1 cellular context compared by ENCODE assay signal in genomic region chr17:59565171-59565958, GRCh38.
A peak's percentile ranks its signal among the peaks of the same experiment; 100 is the strongest.
TF ChIP-seq lines count a peak whose summit lies in the region.

A gene with protein sequence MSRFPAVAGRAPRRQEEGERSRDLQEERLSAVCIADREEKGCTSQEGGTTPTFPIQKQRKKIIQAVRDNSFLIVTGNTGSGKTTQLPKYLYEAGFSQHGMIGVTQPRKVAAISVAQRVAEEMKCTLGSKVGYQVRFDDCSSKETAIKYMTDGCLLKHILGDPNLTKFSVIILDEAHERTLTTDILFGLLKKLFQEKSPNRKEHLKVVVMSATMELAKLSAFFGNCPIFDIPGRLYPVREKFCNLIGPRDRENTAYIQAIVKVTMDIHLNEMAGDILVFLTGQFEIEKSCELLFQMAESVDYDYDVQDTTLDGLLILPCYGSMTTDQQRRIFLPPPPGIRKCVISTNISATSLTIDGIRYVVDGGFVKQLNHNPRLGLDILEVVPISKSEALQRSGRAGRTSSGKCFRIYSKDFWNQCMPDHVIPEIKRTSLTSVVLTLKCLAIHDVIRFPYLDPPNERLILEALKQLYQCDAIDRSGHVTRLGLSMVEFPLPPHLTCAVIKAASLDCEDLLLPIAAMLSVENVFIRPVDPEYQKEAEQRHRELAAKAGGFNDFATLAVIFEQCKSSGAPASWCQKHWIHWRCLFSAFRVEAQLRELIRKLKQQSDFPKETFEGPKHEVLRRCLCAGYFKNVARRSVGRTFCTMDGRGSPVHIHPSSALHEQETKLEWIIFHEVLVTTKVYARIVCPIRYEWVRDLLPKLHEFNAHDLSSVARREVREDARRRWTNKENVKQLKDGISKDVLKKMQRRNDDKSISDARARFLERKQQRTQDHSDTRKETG (plus strand): TSS chr17:59565610. CDS start chr17:59565672, 62 bp downstream.

TF ChIP-seq in GM12878, 131 proteins besides CTCF, POLR2A, EP300 and RAD21 (continued from another document and continues in another):
- TF ChIP-seq RB1 (IDR thresholded peaks at IDR 0.05; ENCODE audit: borderline replicate concordance) (peak; percentile 100), CHD1 (IDR thresholded peaks at IDR 0.05; ENCODE audit: low read depth, low read length) (no peak), RELA (IDR thresholded peaks at IDR 0.05; ENCODE audit: borderline replicate concordance, partially characterized antibody) (peak; percentile 79), ETV6 (conservative IDR thresholded peaks at IDR 0.05 in 1 of 2, IDR thresholded peaks at IDR 0.05 in 1 of 2; ENCODE audit: borderline replicate concordance in 1 of 2, low read depth in 1 of 2) (no peak), CBFB (IDR thresholded peaks at IDR 0.05; ENCODE audit: low read depth) (peak; percentile 33; the same call in 1 of the 2 replicates), YY1 (IDR thresholded peaks at IDR 0.05; ENCODE audit: low read depth, low read length) (peak; percentile 29; the same call in 1 of the 2 replicates), MTA2 (IDR thresholded peaks at IDR 0.05; ENCODE audit: low read depth) (peak; percentile 25; the same call in 1 of the 2 replicates), NKRF (conservative IDR thresholded peaks at IDR 0.05) (peak; percentile 96), MYC (IDR thresholded peaks at IDR 0.05; ENCODE audit: insufficient read depth, insufficient read length, insufficient replicate concordance, low read length, severe bottlenecking) (no peak), STAT3 (IDR thresholded peaks at IDR 0.05; ENCODE audit: low read depth, low read length) (no peak), EZH2 (IDR thresholded peaks at IDR 0.05; ENCODE audit: borderline replicate concordance, control insufficient read depth, low read depth, low read length) (no peak), ZZZ3 (IDR thresholded peaks at IDR 0.05; ENCODE audit: control insufficient read depth, insufficient read length, low read depth) (no peak), CHD2 (IDR thresholded peaks at IDR 0.05; ENCODE audit: borderline replicate concordance, low read depth, low read length) (peak; percentile 63), RUNX3 (IDR thresholded peaks at IDR 0.05; ENCODE audit: low read length) (no peak), HSF1 (IDR thresholded peaks at IDR 0.05; ENCODE audit: low read depth, low read length) (no peak), ZNF274 (IDR thresholded peaks at IDR 0.05; ENCODE audit: insufficient read depth, insufficient read length) (no peak), SMAD1 (IDR thresholded peaks at IDR 0.05; ENCODE audit: low read depth, partially characterized antibody) (peak; percentile 75), TBL1XR1 (IDR thresholded peaks at IDR 0.05; ENCODE audit: low read depth, low read length) (no peak), FOS (IDR thresholded peaks at IDR 0.05; ENCODE audit: borderline replicate concordance, extremely low read depth, insufficient read length) (no peak), TCF7 (IDR thresholded peaks at IDR 0.05; ENCODE audit: borderline replicate concordance) (no peak), ZBTB4 (CRISPR knock-in tag; IDR thresholded peaks at IDR 0.05) (peak; percentile 74), KLF5 (IDR thresholded peaks at IDR 0.05; ENCODE audit: partially characterized antibody) (peak; percentile 95), NR2C2 (IDR thresholded peaks at IDR 0.05; ENCODE audit: borderline replicate concordance, control insufficient read depth, insufficient read length, low read depth) (no peak), BACH1 (IDR thresholded peaks at IDR 0.05; ENCODE audit: borderline replicate concordance) (no peak), ZSCAN29 (IDR thresholded peaks at IDR 0.05) (no peak), SIX5 (IDR thresholded peaks at IDR 0.05; ENCODE audit: low read depth, low read length, severe bottlenecking) (peak; percentile 51), NFYA (IDR thresholded peaks at IDR 0.05; ENCODE audit: borderline replicate concordance, low read depth, low read length) (no peak), SIN3A (IDR thresholded peaks at IDR 0.05; ENCODE audit: low read depth, low read length) (peak; percentile 95; the same call in 1 of the 2 replicates), MEF2A (IDR thresholded peaks at IDR 0.05; ENCODE audit: insufficient read depth, low read depth, low read length) (0 out of 2 replicates have a peak, but pooled peaks have one; percentile 26), BCL11A (IDR thresholded peaks at IDR 0.05; ENCODE audit: low read depth, low read length) (no peak), NFXL1 (IDR thresholded peaks at IDR 0.05; ENCODE audit: borderline replicate concordance) (no peak), ZNF24 (IDR thresholded peaks at IDR 0.05) (no peak)
- TF ChIP-seq, protein P1, sequence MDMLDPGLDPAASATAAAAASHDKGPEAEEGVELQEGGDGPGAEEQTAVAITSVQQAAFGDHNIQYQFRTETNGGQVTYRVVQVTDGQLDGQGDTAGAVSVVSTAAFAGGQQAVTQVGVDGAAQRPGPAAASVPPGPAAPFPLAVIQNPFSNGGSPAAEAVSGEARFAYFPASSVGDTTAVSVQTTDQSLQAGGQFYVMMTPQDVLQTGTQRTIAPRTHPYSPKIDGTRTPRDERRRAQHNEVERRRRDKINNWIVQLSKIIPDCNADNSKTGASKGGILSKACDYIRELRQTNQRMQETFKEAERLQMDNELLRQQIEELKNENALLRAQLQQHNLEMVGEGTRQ (IDR thresholded peaks at IDR 0.05; ENCODE audit: borderline replicate concordance, low read depth, low read length), result no peak; the same call in 1 of the 2 replicates
- TF ChIP-seq, protein P2, sequence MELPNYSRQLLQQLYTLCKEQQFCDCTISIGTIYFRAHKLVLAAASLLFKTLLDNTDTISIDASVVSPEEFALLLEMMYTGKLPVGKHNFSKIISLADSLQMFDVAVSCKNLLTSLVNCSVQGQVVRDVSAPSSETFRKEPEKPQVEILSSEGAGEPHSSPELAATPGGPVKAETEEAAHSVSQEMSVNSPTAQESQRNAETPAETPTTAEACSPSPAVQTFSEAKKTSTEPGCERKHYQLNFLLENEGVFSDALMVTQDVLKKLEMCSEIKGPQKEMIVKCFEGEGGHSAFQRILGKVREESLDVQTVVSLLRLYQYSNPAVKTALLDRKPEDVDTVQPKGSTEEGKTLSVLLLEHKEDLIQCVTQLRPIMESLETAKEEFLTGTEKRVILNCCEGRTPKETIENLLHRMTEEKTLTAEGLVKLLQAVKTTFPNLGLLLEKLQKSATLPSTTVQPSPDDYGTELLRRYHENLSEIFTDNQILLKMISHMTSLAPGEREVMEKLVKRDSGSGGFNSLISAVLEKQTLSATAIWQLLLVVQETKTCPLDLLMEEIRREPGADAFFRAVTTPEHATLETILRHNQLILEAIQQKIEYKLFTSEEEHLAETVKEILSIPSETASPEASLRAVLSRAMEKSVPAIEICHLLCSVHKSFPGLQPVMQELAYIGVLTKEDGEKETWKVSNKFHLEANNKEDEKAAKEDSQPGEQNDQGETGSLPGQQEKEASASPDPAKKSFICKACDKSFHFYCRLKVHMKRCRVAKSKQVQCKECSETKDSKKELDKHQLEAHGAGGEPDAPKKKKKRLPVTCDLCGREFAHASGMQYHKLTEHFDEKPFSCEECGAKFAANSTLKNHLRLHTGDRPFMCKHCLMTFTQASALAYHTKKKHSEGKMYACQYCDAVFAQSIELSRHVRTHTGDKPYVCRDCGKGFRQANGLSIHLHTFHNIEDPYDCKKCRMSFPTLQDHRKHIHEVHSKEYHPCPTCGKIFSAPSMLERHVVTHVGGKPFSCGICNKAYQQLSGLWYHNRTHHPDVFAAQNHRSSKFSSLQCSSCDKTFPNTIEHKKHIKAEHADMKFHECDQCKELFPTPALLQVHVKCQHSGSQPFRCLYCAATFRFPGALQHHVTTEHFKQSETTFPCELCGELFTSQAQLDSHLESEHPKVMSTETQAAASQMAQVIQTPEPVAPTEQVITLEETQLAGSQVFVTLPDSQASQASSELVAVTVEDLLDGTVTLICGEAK (IDR thresholded peaks at IDR 0.05; ENCODE audit: borderline replicate concordance), result peak; percentile 36; the same call in 1 of the 2 replicates
- TF ChIP-seq, protein P3, sequence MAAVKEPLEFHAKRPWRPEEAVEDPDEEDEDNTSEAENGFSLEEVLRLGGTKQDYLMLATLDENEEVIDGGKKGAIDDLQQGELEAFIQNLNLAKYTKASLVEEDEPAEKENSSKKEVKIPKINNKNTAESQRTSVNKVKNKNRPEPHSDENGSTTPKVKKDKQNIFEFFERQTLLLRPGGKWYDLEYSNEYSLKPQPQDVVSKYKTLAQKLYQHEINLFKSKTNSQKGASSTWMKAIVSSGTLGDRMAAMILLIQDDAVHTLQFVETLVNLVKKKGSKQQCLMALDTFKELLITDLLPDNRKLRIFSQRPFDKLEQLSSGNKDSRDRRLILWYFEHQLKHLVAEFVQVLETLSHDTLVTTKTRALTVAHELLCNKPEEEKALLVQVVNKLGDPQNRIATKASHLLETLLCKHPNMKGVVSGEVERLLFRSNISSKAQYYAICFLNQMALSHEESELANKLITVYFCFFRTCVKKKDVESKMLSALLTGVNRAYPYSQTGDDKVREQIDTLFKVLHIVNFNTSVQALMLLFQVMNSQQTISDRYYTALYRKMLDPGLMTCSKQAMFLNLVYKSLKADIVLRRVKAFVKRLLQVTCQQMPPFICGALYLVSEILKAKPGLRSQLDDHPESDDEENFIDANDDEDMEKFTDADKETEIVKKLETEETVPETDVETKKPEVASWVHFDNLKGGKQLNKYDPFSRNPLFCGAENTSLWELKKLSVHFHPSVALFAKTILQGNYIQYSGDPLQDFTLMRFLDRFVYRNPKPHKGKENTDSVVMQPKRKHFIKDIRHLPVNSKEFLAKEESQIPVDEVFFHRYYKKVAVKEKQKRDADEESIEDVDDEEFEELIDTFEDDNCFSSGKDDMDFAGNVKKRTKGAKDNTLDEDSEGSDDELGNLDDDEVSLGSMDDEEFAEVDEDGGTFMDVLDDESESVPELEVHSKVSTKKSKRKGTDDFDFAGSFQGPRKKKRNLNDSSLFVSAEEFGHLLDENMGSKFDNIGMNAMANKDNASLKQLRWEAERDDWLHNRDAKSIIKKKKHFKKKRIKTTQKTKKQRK (IDR thresholded peaks at IDR 0.05; ENCODE audit: low read depth, low read length), result no peak
- TF ChIP-seq, protein P4, sequence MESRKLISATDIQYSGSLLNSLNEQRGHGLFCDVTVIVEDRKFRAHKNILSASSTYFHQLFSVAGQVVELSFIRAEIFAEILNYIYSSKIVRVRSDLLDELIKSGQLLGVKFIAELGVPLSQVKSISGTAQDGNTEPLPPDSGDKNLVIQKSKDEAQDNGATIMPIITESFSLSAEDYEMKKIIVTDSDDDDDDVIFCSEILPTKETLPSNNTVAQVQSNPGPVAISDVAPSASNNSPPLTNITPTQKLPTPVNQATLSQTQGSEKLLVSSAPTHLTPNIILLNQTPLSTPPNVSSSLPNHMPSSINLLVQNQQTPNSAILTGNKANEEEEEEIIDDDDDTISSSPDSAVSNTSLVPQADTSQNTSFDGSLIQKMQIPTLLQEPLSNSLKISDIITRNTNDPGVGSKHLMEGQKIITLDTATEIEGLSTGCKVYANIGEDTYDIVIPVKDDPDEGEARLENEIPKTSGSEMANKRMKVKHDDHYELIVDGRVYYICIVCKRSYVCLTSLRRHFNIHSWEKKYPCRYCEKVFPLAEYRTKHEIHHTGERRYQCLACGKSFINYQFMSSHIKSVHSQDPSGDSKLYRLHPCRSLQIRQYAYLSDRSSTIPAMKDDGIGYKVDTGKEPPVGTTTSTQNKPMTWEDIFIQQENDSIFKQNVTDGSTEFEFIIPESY (IDR thresholded peaks at IDR 0.05), result peak; percentile 84
